ENCODE assay signal across 9 cellular contexts in the genomic region with DNA sequence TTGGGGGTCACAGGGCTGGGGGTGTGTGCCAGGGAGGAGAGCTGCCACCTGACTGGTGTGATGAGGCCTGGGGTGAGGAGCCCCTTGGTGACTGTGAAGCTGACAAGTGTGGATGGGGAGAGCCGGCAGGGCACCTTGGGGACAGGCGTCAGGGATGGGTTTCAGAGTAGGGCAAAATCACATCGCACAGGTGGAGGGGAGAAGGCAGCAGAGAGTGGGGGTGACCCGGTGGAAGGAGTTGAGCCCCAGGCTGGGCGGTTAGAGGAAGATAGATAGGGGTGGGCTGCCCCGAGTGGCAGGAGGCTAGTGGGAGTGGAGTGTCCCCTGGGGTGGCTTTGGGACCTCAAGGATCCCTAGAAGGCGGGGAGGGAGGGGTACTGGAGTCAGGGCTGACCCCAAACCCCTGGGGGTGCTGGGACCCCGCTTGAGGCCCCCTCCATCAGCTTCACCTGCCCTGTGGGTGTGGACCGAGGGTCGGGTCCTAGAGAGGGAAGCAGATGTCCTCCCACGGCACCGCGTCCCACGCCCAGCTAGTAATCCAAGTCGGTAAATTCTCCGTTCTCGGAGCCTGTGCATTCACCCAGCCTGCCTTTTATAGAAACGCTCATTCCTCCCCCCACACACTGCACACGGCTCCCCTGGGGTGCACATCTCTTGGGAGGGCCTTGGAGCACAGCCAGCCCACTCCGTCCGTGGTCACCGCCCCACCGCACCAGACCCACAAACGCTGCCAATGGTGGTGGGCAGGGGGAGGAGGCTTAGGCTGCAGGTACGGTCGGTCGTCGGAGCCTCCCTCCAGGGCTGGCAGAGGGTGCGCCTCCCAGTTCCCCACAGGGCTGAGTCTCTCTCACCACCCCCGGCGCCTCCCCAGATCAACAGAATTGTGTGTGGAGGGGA. TPM values are rescaled to one million over a fixed set of nuclear protein-coding genes. Genes with fewer than 3 reads are reported as not detected.
DNase-seq lines count a peak whose midpoint lies in the region; ATAC-seq and TF ChIP-seq lines count a peak whose summit lies in the region.
"Had no signal": no experiment of that assay in that cellular context is flagged by ENCODE, and none has a peak within 500 bp of the region (broad histone marks: within the 10 kb centered on the region; RNA-seq: fewer than 3 reads in every experiment).

No MANE protein-coding gene starts in this region.

- H3K4me1 ChIP-seq in CD4-positive, CD25-positive, alpha-beta regulatory T cell (ENCODE audit: control insufficient read depth, insufficient read depth, low read length, poor library complexity, severe bottlenecking) = peaks cover 40% of the 10 kb centered on the region

- H3K4me3 Mint-ChIP-seq in CD4-positive, CD25-positive, alpha-beta regulatory T cell = peak overlapping the region in 3 of 4 donors; percentile 32 to 60 (median 47)
- H3K4me3 Mint-ChIP-seq in neural crest cell = peak overlapping the region; percentile 91
- no peak overlapping the region for H3K4me3 Mint-ChIP-seq in activated CD8-positive, alpha-beta memory T cell treated with anti-CD3 and anti-CD28 coated beads, Interleukin-2, amount 10 ng/mL, durations not matched to agents 7 days and 5 days
- H3K4me3 Mint-ChIP-seq in endothelial cell (ENCODE audit: unreplicated experiment) = no peak overlapping the region

- H3K27ac ChIP-seq in CD4-positive, CD25-positive, alpha-beta regulatory T cell (ENCODE audit: insufficient read depth, low read length, poor library complexity, severe bottlenecking) = no peak overlapping the region
- peak overlapping the region; percentile 50 for H3K27ac ChIP-seq in angular gyrus (ENCODE audit: low read depth, low read length)
- H3K27ac ChIP-seq: body of pancreas had no signal

- peaks cover 11% of the 10 kb centered on the region for H3K27me3 Mint-ChIP-seq in CD4-positive, CD25-positive, alpha-beta regulatory T cell
- H3K27me3 Mint-ChIP-seq in neural crest cell (ENCODE audit: low read depth) (peaks cover 24% of the 10 kb centered on the region), endothelial cell (ENCODE audit: unreplicated experiment) (peaks cover 19% of the 10 kb centered on the region)
- H3K27me3 Mint-ChIP-seq in activated CD8-positive, alpha-beta memory T cell treated with anti-CD3 and anti-CD28 coated beads, Interleukin-2, amount 10 ng/mL, durations not matched to agents 7 days and 5 days = peaks cover 2% of the 10 kb centered on the region

- no peaks in the 10 kb centered on the region for H3K36me3 ChIP-seq in CD4-positive, CD25-positive, alpha-beta regulatory T cell (ENCODE audit: control insufficient read depth, insufficient read depth, low read length)

- DNase-seq in CD4-positive, CD25-positive, alpha-beta regulatory T cell = no peak
- no peak for DNase-seq in neural crest cell (ENCODE audit: low read depth, low spot score)
- no peak for DNase-seq in activated CD8-positive, alpha-beta memory T cell treated with anti-CD3 and anti-CD28 coated beads, Interleukin-2, amount 10 ng/mL, durations not matched to agents 7 days and 5 days
- no peak for DNase-seq in endothelial cell (ENCODE audit: low spot score)
- DNase-seq: body of pancreas; stimulated activated naive CD4-positive, alpha-beta T cell treated with Interleukin-2 at 50 U/mL for 16 hours had no signal

- ATAC-seq in CD4-positive, CD25-positive, alpha-beta regulatory T cell (ENCODE audit: low read depth in 2 of 2) = no peak
- no peak for ATAC-seq in activated CD8-positive, alpha-beta memory T cell treated with anti-CD3 and anti-CD28 coated beads, Interleukin-2, amount 10 ng/mL, durations not matched to agents 7 days and 5 days
- ATAC-seq in GM21619 (IDR thresholded peaks at IDR 0.05; ENCODE audit: unreplicated experiment) = no peak
- ATAC-seq: body of pancreas had no signal

- H3K36me3 Mint-ChIP-seq in CD4-positive, CD25-positive, alpha-beta regulatory T cell = peaks cover 4% of the 10 kb centered on the region
- H3K36me3 Mint-ChIP-seq in neural crest cell (ENCODE audit: low read depth) = no peaks in the 10 kb centered on the region
- H3K36me3 Mint-ChIP-seq in activated CD8-positive, alpha-beta memory T cell treated with anti-CD3 and anti-CD28 coated beads, Interleukin-2, amount 10 ng/mL, durations not matched to agents 7 days and 5 days = peaks cover 4% of the 10 kb centered on the region
- peaks cover 12% of the 10 kb centered on the region for H3K36me3 Mint-ChIP-seq in endothelial cell (ENCODE audit: low read depth, unreplicated experiment)

- H3K4me1 Mint-ChIP-seq in CD4-positive, CD25-positive, alpha-beta regulatory T cell = peaks cover 0 to 41% (median 18%) of the 10 kb centered on the region in 4 donors
- H3K4me1 Mint-ChIP-seq in neural crest cell (peaks cover 27% of the 10 kb centered on the region), endothelial cell (ENCODE audit: unreplicated experiment) (peaks cover 10% of the 10 kb centered on the region)
- peaks cover 26% of the 10 kb centered on the region for H3K4me1 Mint-ChIP-seq in activated CD8-positive, alpha-beta memory T cell treated with anti-CD3 and anti-CD28 coated beads, Interleukin-2, amount 10 ng/mL, durations not matched to agents 7 days and 5 days

- CTCF ChIA-PET in activated CD8-positive, alpha-beta memory T cell treated with anti-CD3 and anti-CD28 coated beads, Interleukin-2, amount 10 ng/mL, durations not matched to agents 7 days and 5 days (lab: Charles Lee) = interaction anchor here (0.7 to 7.6 kb wide), 6 partner anchors 8 to 70 kb away, joined by 3 to 75 read pairs (median 6); a partner anchor contains a TSS

- H3K4me3 ChIP-seq in CD4-positive, CD25-positive, alpha-beta regulatory T cell (ENCODE audit: low read depth, low read length) = no peak overlapping the region
- H3K4me3 ChIP-seq: body of pancreas had no signal

- H3K9me3 ChIP-seq in CD4-positive, CD25-positive, alpha-beta regulatory T cell (ENCODE audit: control insufficient read depth in 2 of 2, low read length in 2 of 2) = no peaks in the 10 kb centered on the region
- H3K9me3 ChIP-seq: body of pancreas had no signal

- H3K27me3 ChIP-seq in CD4-positive, CD25-positive, alpha-beta regulatory T cell (ENCODE audit: control insufficient read depth, insufficient read depth, low read length) = peaks cover 2% of the 10 kb centered on the region
- H3K27me3 ChIP-seq: body of pancreas had no signal

- TF ChIP-seq CTCF in neural crest cell (conservative IDR thresholded peaks at IDR 0.05) = no peak
- no peak for TF ChIP-seq CTCF in endothelial cell (IDR thresholded peaks at IDR 0.05; ENCODE audit: unreplicated experiment)

- H3K9me3 Mint-ChIP-seq in CD4-positive, CD25-positive, alpha-beta regulatory T cell = peaks cover 0 to 2% (median 0%) of the 10 kb centered on the region in 7 donors
- no peaks in the 10 kb centered on the region for H3K9me3 Mint-ChIP-seq in neural crest cell
- no peaks in the 10 kb centered on the region for H3K9me3 Mint-ChIP-seq in activated CD8-positive, alpha-beta memory T cell treated with anti-CD3 and anti-CD28 coated beads, Interleukin-2, amount 10 ng/mL, durations not matched to agents 7 days and 5 days (ENCODE audit: low read depth)
- H3K9me3 Mint-ChIP-seq in endothelial cell (ENCODE audit: unreplicated experiment) = no peaks in the 10 kb centered on the region

- H3K27ac Mint-ChIP-seq in CD4-positive, CD25-positive, alpha-beta regulatory T cell = no peak overlapping the region
- no peak overlapping the region for H3K27ac Mint-ChIP-seq in neural crest cell (ENCODE audit: unreplicated experiment)
- no peak overlapping the region for H3K27ac Mint-ChIP-seq in activated CD8-positive, alpha-beta memory T cell treated with anti-CD3 and anti-CD28 coated beads, Interleukin-2, amount 10 ng/mL, durations not matched to agents 7 days and 5 days
- no peak overlapping the region for H3K27ac Mint-ChIP-seq in endothelial cell (ENCODE audit: unreplicated experiment)

RNA-seq across cellular contexts. Expression of a gene that starts 2.4 kb away (rescaled TPM):
- total RNA-seq in CD4-positive, CD25-positive, alpha-beta regulatory T cell = not detected
- not detected for polyA plus RNA-seq in CD4-positive, CD25-positive, alpha-beta regulatory T cell
- total RNA-seq in neural crest cell (129 and 130 TPM in 2 replicates), endothelial cell (ENCODE audit: unreplicated experiment) (18.3 TPM)
- total RNA-seq in activated CD8-positive, alpha-beta memory T cell treated with anti-CD3 and anti-CD28 coated beads, Interleukin-2, amount 10 ng/mL, durations not matched to agents 7 days and 5 days = under 1 TPM in 1 of 2 experiments, not detected in 1; 0.23 TPM
- total RNA-seq: T-helper 2 cell treated with Interferon-gamma antibody and Interleukin-4, amounts not matched to agents 100 ng/mL and 5 ng/mL, for 36 hours had no signal

RNA-seq across cellular contexts. Expression of a gene that starts 3.4 kb away (rescaled TPM):
- total RNA-seq in CD4-positive, CD25-positive, alpha-beta regulatory T cell = 12.1 TPM
- 10 to 100 TPM; 14.3 to 22.1 (median 17.2) TPM for polyA plus RNA-seq in CD4-positive, CD25-positive, alpha-beta regulatory T cell
- 19.1 and 19.5 TPM in 2 replicates for total RNA-seq in neural crest cell
- total RNA-seq in activated CD8-positive, alpha-beta memory T cell treated with anti-CD3 and anti-CD28 coated beads, Interleukin-2, amount 10 ng/mL, durations not matched to agents 7 days and 5 days = 10 to 100 TPM; 18.0 to 24.0 TPM
- total RNA-seq in endothelial cell (ENCODE audit: unreplicated experiment) = 13.5 TPM

RNA-seq across cellular contexts. Expression of a gene that starts 8.9 kb away (rescaled TPM):
- total RNA-seq in CD4-positive, CD25-positive, alpha-beta regulatory T cell = 1.1 TPM
- polyA plus RNA-seq in CD4-positive, CD25-positive, alpha-beta regulatory T cell = not detected
- total RNA-seq in neural crest cell (0.32 and 0.44 TPM in 2 replicates), endothelial cell (ENCODE audit: unreplicated experiment) (not detected)
- total RNA-seq in activated CD8-positive, alpha-beta memory T cell treated with anti-CD3 and anti-CD28 coated beads, Interleukin-2, amount 10 ng/mL, durations not matched to agents 7 days and 5 days = 1 to 10 TPM; 7.7 to 9.1 TPM

RNA-seq across cellular contexts. Expression of a gene that starts 19.9 kb away (rescaled TPM):
- 93.4 TPM for total RNA-seq in CD4-positive, CD25-positive, alpha-beta regulatory T cell
- 1 to 10 TPM; 1.7 to 3.7 (median 2.6) TPM for polyA plus RNA-seq in CD4-positive, CD25-positive, alpha-beta regulatory T cell
- total RNA-seq in neural crest cell = 48.1 and 50.7 TPM in 2 replicates
- total RNA-seq in activated CD8-positive, alpha-beta memory T cell treated with anti-CD3 and anti-CD28 coated beads, Interleukin-2, amount 10 ng/mL, durations not matched to agents 7 days and 5 days = 10 to 100 TPM; 38.0 to 41.6 TPM
- total RNA-seq in endothelial cell (ENCODE audit: unreplicated experiment) = 31.1 TPM

RNA-seq across cellular contexts. Expression of a gene that starts 19.9 kb away (rescaled TPM):
- 72.5 TPM for total RNA-seq in CD4-positive, CD25-positive, alpha-beta regulatory T cell
- 10 to 100 TPM; 14.0 to 16.5 (median 15.0) TPM for polyA plus RNA-seq in CD4-positive, CD25-positive, alpha-beta regulatory T cell
- total RNA-seq in neural crest cell (95.9 and 97.6 TPM in 2 replicates), endothelial cell (ENCODE audit: unreplicated experiment) (46.5 TPM)
- 10 to 100 TPM; 63.7 to 76.4 TPM for total RNA-seq in activated CD8-positive, alpha-beta memory T cell treated with anti-CD3 and anti-CD28 coated beads, Interleukin-2, amount 10 ng/mL, durations not matched to agents 7 days and 5 days

Comparison
In these comparisons a context has a peak if more than half of its experiments do, and no peak if none do; other contexts are left out.
1. H3K4me3 Mint-ChIP-seq: peak in CD4-positive, CD25-positive, alpha-beta regulatory T cell (3 of 4) and neural crest cell (single experiment); none in activated CD8-positive, alpha-beta memory T cell treated with anti-CD3 and anti-CD28 coated beads, Interleukin-2, amount 10 ng/mL, durations not matched to agents 7 days and 5 days (single experiment) and endothelial cell (single experiment).
2. RNA of a gene that starts 2.4 kb away (total RNA-seq): 129 to 130 TPM in neural crest cell and 18.3 TPM in endothelial cell (single experiment); 0.23 TPM in activated CD8-positive, alpha-beta memory T cell treated with anti-CD3 and anti-CD28 coated beads, Interleukin-2, amount 10 ng/mL, durations not matched to agents 7 days and 5 days and not detected in CD4-positive, CD25-positive, alpha-beta regulatory T cell (single experiment); every median in the first group is over 10 times any median in the second.